20 cellular contexts compared by ENCODE assay signal in genomic region chr5:94564812-94565211, GRCh38. TPM values are rescaled to one million over a fixed set of nuclear protein-coding genes. Genes with fewer than 3 reads are reported as not detected.
DNase-seq lines count a peak whose midpoint lies in the region; ATAC-seq and TF ChIP-seq lines count a peak whose summit lies in the region.
"Had no signal": no experiment of that assay in that cellular context is flagged by ENCODE, and none has a peak within 500 bp of the region (broad histone marks: within the 10 kb centered on the region; RNA-seq: fewer than 3 reads in every experiment).

No MANE protein-coding gene starts in this region.

- H3K4me1 Mint-ChIP-seq in T-helper 1 cell treated with Interleukin-12 subunit alpha and Interleukin-12 subunit beta and Interleukin-4 antibody, amounts not matched to agents 30 μg/mL and 1 μg/mL, for 36 hours (ENCODE audit: low read depth) = peaks cover 9% of the 10 kb centered on the region
- peaks cover 15% of the 10 kb centered on the region for H3K4me1 Mint-ChIP-seq in central memory CD8-positive, alpha-beta T cell
- H3K4me1 Mint-ChIP-seq in nephron progenitor cell = no peaks in the 10 kb centered on the region
- H3K4me1 Mint-ChIP-seq: B cell had no signal

- no peaks in the 10 kb centered on the region for H3K36me3 Mint-ChIP-seq in T-helper 1 cell treated with Interleukin-12 subunit alpha and Interleukin-12 subunit beta and Interleukin-4 antibody, amounts not matched to agents 30 μg/mL and 1 μg/mL, for 36 hours (ENCODE audit: low read depth)
- H3K36me3 Mint-ChIP-seq in central memory CD8-positive, alpha-beta T cell (ENCODE audit: insufficient read depth) = peaks cover 1% of the 10 kb centered on the region
- no peaks in the 10 kb centered on the region for H3K36me3 Mint-ChIP-seq in nephron progenitor cell (ENCODE audit: low read depth)
- H3K36me3 Mint-ChIP-seq: CD8-positive, alpha-beta T cell had no signal

- no peak overlapping the region for H3K4me3 Mint-ChIP-seq in T-helper 1 cell treated with Interleukin-12 subunit alpha and Interleukin-12 subunit beta and Interleukin-4 antibody, amounts not matched to agents 30 μg/mL and 1 μg/mL, for 36 hours
- H3K4me3 Mint-ChIP-seq in central memory CD8-positive, alpha-beta T cell = no peak overlapping the region
- H3K4me3 Mint-ChIP-seq in nephron progenitor cell = no peak overlapping the region
- H3K4me3 Mint-ChIP-seq: B cell; CD4-positive, alpha-beta T cell; CD8-positive, alpha-beta T cell had no signal

- DNase-seq in T-helper 1 cell = no peak
- no peak for DNase-seq in central memory CD8-positive, alpha-beta T cell (ENCODE audit: low spot score in 2 of 2)
- no peak for DNase-seq in nephron progenitor cell
- DNase-seq in mucosa of gallbladder (ENCODE audit: low spot score) = no peak
- no peak for DNase-seq in NOMO-1 (lab: John Stamatoyannopoulos, UW; ENCODE audit: unreplicated experiment in 2 of 2)
- DNase-seq: AML-193; CD4-positive, alpha-beta T cell; CD8-positive, alpha-beta T cell; DMS 273 treated with DMSO at 0.1 percent for 48 hours; DMS153; DMS53; DMS79; DND-41; EL; GDM1 had no signal

- H3K27me3 Mint-ChIP-seq in T-helper 1 cell treated with Interleukin-12 subunit alpha and Interleukin-12 subunit beta and Interleukin-4 antibody, amounts not matched to agents 30 μg/mL and 1 μg/mL, for 36 hours (ENCODE audit: low read depth) = no peaks in the 10 kb centered on the region
- no peaks in the 10 kb centered on the region for H3K27me3 Mint-ChIP-seq in central memory CD8-positive, alpha-beta T cell
- H3K27me3 Mint-ChIP-seq in nephron progenitor cell (ENCODE audit: low read depth, poor library complexity) = no peaks in the 10 kb centered on the region
- H3K27me3 Mint-ChIP-seq: B cell; CD4-positive, alpha-beta T cell had no signal

- H3K27ac Mint-ChIP-seq in T-helper 1 cell treated with Interleukin-12 subunit alpha and Interleukin-12 subunit beta and Interleukin-4 antibody, amounts not matched to agents 30 μg/mL and 1 μg/mL, for 36 hours = peak overlapping the region; percentile 10
- H3K27ac Mint-ChIP-seq in central memory CD8-positive, alpha-beta T cell (ENCODE audit: low read depth) = peak overlapping the region; percentile 86
- H3K27ac Mint-ChIP-seq in nephron progenitor cell = peak overlapping the region; percentile 23
- H3K27ac Mint-ChIP-seq: B cell; CD4-positive, alpha-beta T cell; CD8-positive, alpha-beta T cell had no signal

- no peak for ATAC-seq in central memory CD8-positive, alpha-beta T cell (replicated peaks; ENCODE audit: extremely low read depth, poor library complexity, severe bottlenecking)
- ATAC-seq in HG03135 (IDR thresholded peaks at IDR 0.05; ENCODE audit: unreplicated experiment) = no peak
- ATAC-seq: A549; CD8-positive, alpha-beta T cell; GM12878 had no signal

- H3K9me3 Mint-ChIP-seq in T-helper 1 cell treated with Interleukin-12 subunit alpha and Interleukin-12 subunit beta and Interleukin-4 antibody, amounts not matched to agents 30 μg/mL and 1 μg/mL, for 36 hours = no peaks in the 10 kb centered on the region
- H3K9me3 Mint-ChIP-seq in central memory CD8-positive, alpha-beta T cell = no peaks in the 10 kb centered on the region
- no peaks in the 10 kb centered on the region for H3K9me3 Mint-ChIP-seq in nephron progenitor cell
- H3K9me3 Mint-ChIP-seq: CD4-positive, alpha-beta T cell; CD8-positive, alpha-beta T cell had no signal

- no peak for TF ChIP-seq CTCF in nephron progenitor cell (IDR thresholded peaks at IDR 0.05)

RNA-seq across cellular contexts. Expression of gene KIAA0825, which starts 53.6 kb away (rescaled TPM):
- total RNA-seq in mucosa of gallbladder = 3.3 TPM

RNA-seq across cellular contexts. Expression of gene SLF1, which starts 53.7 kb away (rescaled TPM):
- 6.1 TPM for total RNA-seq in mucosa of gallbladder

Comparison
In these comparisons a context has a peak if more than half of its experiments do, and no peak if none do; other contexts are left out.
1. H3K27ac Mint-ChIP-seq: peak in every context shown above with its lines; median percentile 86 in central memory CD8-positive, alpha-beta T cell; 23 in nephron progenitor cell; 10 in T-helper 1 cell treated with Interleukin-12 subunit alpha and Interleukin-12 subunit beta and Interleukin-4 antibody, amounts not matched to agents 30 μg/mL and 1 μg/mL, for 36 hours.